ENCODE assay signal across 25 cellular contexts in genomic region chr2:11705711-11706110, GRCh38.
"Had no signal": no experiment of that assay in that cellular context is flagged by ENCODE, and none has a peak within 500 bp of the region (broad histone marks: within the 10 kb centered on the region; RNA-seq: fewer than 3 reads in every experiment).

No MANE protein-coding gene starts in this region.

- H3K4me3 ChIP-seq: MG63 had no signal

- H3K27ac ChIP-seq: KMS-11 had no signal

- DNase-seq: Karpas-422, Kasumi-1, MG63, MM.1S, NCI-H1048, NCI-H1105, NCI-H1105 treated with DMSO at 0.1 percent for 48 hours, NCI-H1417 treated with DMSO at 0.1 percent for 48 hours, NCI-H1436 treated with DMSO at 0.1 percent for 48 hours, NCI-H146, NCI-H1694, NCI-H1694 treated with DMSO at 0.1 percent for 48 hours, NCI-H187, NCI-H187 treated with DMSO at 0.1 percent for 48 hours, NCI-H1930, NCI-H2029 treated with DMSO at 0.1 percent for 48 hours, NCI-H2081 treated with DMSO at 0.1 percent for 48 hours, NCI-H2171, NCI-H2171 treated with DMSO at 0.1 percent for 48 hours, NCI-H2227 treated with DMSO at 0.1 percent for 48 hours, NCI-H226, NCI-H446, NCI-H446 treated with DMSO at 0.1 percent for 48 hours, NCI-H524 had no signal

- H3K36me3 ChIP-seq: MG63 had no signal
